In genomic region chr9:128375865-128376264, GRCh38 we compare ENCODE assay signal across 20 cellular contexts. TPM values are rescaled to one million over a fixed set of nuclear protein-coding genes. Genes with fewer than 3 reads are reported as not detected.
DNase-seq lines count a peak whose midpoint lies in the region; ATAC-seq and TF ChIP-seq lines count a peak whose summit lies in the region.
"Had no signal": no experiment of that assay in that cellular context is flagged by ENCODE, and none has a peak within 500 bp of the region (broad histone marks: within the 10 kb centered on the region; RNA-seq: fewer than 3 reads in every experiment).

No MANE protein-coding gene starts in this region.

- no peaks in the 10 kb centered on the region for H3K9me2 ChIP-seq in GM23248 (ENCODE audit: insufficient read depth)

- H3K9me3 ChIP-seq in AG04450 (ENCODE audit: control insufficient read depth, insufficient read depth, low read length) (no peaks in the 10 kb centered on the region), GM23248 (ENCODE audit: low read depth) (no peaks in the 10 kb centered on the region), mesenchymal stem cell (ENCODE audit: control insufficient read depth, low read length) (no peaks in the 10 kb centered on the region)

- H3K79me1 ChIP-seq in mesenchymal stem cell (replicated peaks; ENCODE audit: low read length, poor library complexity, severe bottlenecking) = peaks cover 34% of the 10 kb centered on the region

- no peaks in the 10 kb centered on the region for H3K27me3 ChIP-seq in AG04450 (ENCODE audit: control insufficient read depth, insufficient read depth, low read length)
- no peaks in the 10 kb centered on the region for H3K27me3 ChIP-seq in GM23248 (replicated peaks; ENCODE audit: insufficient read depth)
- no peaks in the 10 kb centered on the region for H3K27me3 ChIP-seq in mesenchymal stem cell (ENCODE audit: control insufficient read depth in 1 of 2, insufficient read depth in 1 of 2, low read length in 2 of 2)

- H3K27ac ChIP-seq in AG04450 (ENCODE audit: low read depth, low read length) = peak overlapping the region; percentile 11
- no peak overlapping the region for H3K27ac ChIP-seq in GM23248
- H3K27ac ChIP-seq in caudate nucleus (ENCODE audit: low read depth, low read length) = peak overlapping the region; percentile 100
- no peak overlapping the region for H3K27ac ChIP-seq in mesenchymal stem cell (ENCODE audit: low read length, poor library complexity, severe bottlenecking)
- H3K27ac ChIP-seq: C4-2B had no signal

- POLR2A ChIA-PET in AG04450 (lab: Yijun Ruan, JAX) = no interaction called here

- H3K4ac ChIP-seq in mesenchymal stem cell (ENCODE audit: low read depth in 1 of 2, low read length in 2 of 2) = no peak overlapping the region

- no peak overlapping the region for H2BK5ac ChIP-seq in mesenchymal stem cell (ENCODE audit: low read depth, low read length, poor library complexity, severe bottlenecking)

- no peak overlapping the region for H3K4me3 ChIP-seq in AG04450 (ENCODE audit: low read depth, low read length)
- no peak overlapping the region for H3K4me3 ChIP-seq in GM23248
- no peak overlapping the region for H3K4me3 ChIP-seq in mesenchymal stem cell (ENCODE audit: insufficient read depth in 1 of 2, low read depth in 1 of 2, low read length in 2 of 2)

- no peaks in the 10 kb centered on the region for H4K20me1 ChIP-seq in GM23248 (ENCODE audit: insufficient read depth)

- no peak for DNase-seq in AG04450 (ENCODE audit: low read depth, low spot score)
- DNase-seq in GM23248 = peak; percentile 50
- DNase-seq in caudate nucleus (lab: John Stamatoyannopoulos, UW) = peak in 1 of 61 donors; percentile 29
- no peak for DNase-seq in mesenchymal stem cell
- DNase-seq in middle frontal gyrus (ENCODE audit: extremely low spot score, low spot score) = no peak
- no peak for DNase-seq in NOMO-1 treated with dmso at 0.1 percent for 144 hours (lab: John Stamatoyannopoulos, UW; ENCODE audit: unreplicated experiment)
- DNase-seq: DMS79, KG1, NCI-H1417 treated with DMSO at 0.1 percent for 48 hours, NCI-H187 treated with DMSO at 0.1 percent for 48 hours, NCI-H2227 treated with DMSO at 0.1 percent for 48 hours, NCI-H510A treated with DMSO at 0.1 percent for 48 hours, NCI-H82, RPMI8226, SIG-M5 had no signal

- H3K9ac ChIP-seq in GM23248 = no peak overlapping the region
- H3K9ac ChIP-seq in mesenchymal stem cell (ENCODE audit: low read length) = peak overlapping the region; percentile 6

- H3K14ac ChIP-seq in mesenchymal stem cell (ENCODE audit: low read length in 2 of 2) = no peak overlapping the region

- H3K4me1 ChIP-seq in GM23248 (ENCODE audit: insufficient read depth) (peaks cover 17% of the 10 kb centered on the region), mesenchymal stem cell (ENCODE audit: control insufficient read depth, insufficient read depth, low read depth, low read length) (peaks cover 8% of the 10 kb centered on the region)

- H3K18ac ChIP-seq in mesenchymal stem cell (ENCODE audit: low read depth in 1 of 2, low read length in 2 of 2) = no peak overlapping the region

- H3K36me3 ChIP-seq in GM23248 (ENCODE audit: low read depth) (peaks cover 3% of the 10 kb centered on the region; the same call in 1 of the 2 replicates), mesenchymal stem cell (ENCODE audit: control insufficient read depth in 1 of 2, insufficient read depth in 2 of 2, low read depth in 1 of 2, low read length in 2 of 2) (peaks cover 23 to 30% of the 10 kb centered on the region in 2 experiments)

- H3K4me2 ChIP-seq in GM23248 (ENCODE audit: unreplicated experiment) = no peak overlapping the region
- H3K4me2 ChIP-seq in mesenchymal stem cell (ENCODE audit: low read length, poor library complexity, severe bottlenecking) = no peak overlapping the region

- H2BK120ac ChIP-seq in mesenchymal stem cell (ENCODE audit: low read depth, low read length) = no peak overlapping the region

- H2AFZ ChIP-seq in GM23248 (no peak overlapping the region), mesenchymal stem cell (ENCODE audit: low read depth, low read length) (no peak overlapping the region)

- no peak overlapping the region for H2BK15ac ChIP-seq in mesenchymal stem cell (ENCODE audit: low read depth, poor library complexity, severe bottlenecking)

- H3K79me2 ChIP-seq in GM23248 (ENCODE audit: insufficient read depth) = peaks cover 70% of the 10 kb centered on the region

- no peak overlapping the region for H2AK5ac ChIP-seq in mesenchymal stem cell (ENCODE audit: low read length, severe bottlenecking)

- H4K8ac ChIP-seq in mesenchymal stem cell (ENCODE audit: low read length) = no peak overlapping the region

- no peak overlapping the region for H3K23ac ChIP-seq in mesenchymal stem cell (ENCODE audit: low read length in 2 of 2)

- in situ Hi-C loops in GM23248 (cut with MboI) = no loop called here

- peaks cover 16% of the 10 kb centered on the region for H3F3A ChIP-seq in GM23248 (ENCODE audit: insufficient read depth)

- ATAC-seq in GM21390 (IDR thresholded peaks at IDR 0.05; ENCODE audit: unreplicated experiment) = no peak
- ATAC-seq in HG03571 (IDR thresholded peaks at IDR 0.05; ENCODE audit: unreplicated experiment) = no peak
- ATAC-seq: HCT116, SK-N-SH treated with all-trans-retinoic acid at 6 μM for 48 hours had no signal

- no peak for TF ChIP-seq CTCF in AG04450 (IDR thresholded peaks at IDR 0.05; ENCODE audit: low read depth, low read length)

- CTCF ChIA-PET in AG04450 (lab: Charles Lee) = interaction anchor here (1.0 kb wide), 1 partner anchor 45 kb away, joined by 4 read pairs; the partner anchor contains the start of gene CERCAM

- 50% methylated on average over 5 of the region's 5 CpGs for WGBS in GM23248 (ENCODE audit: low coverage in 1 of 2, low lambda C conversion rate in 2 of 2, missing lambda C conversion rate in 2 of 2), 2 experiments
- WGBS in mesenchymal stem cell = 83% methylated on average over 5 of the region's 5 CpGs

- no peak overlapping the region for H4K91ac ChIP-seq in mesenchymal stem cell (ENCODE audit: low read length)

- H2BK12ac ChIP-seq in mesenchymal stem cell (ENCODE audit: low read length in 2 of 2) = no peak overlapping the region

RNA-seq across cellular contexts. Expression of gene URM1, which starts 4.7 kb away (rescaled TPM):
- 44.7 and 65.1 TPM in 2 replicates for polyA plus RNA-seq in AG04450 (2011; rRNA removed)
- polyA minus RNA-seq in AG04450 (2011; rRNA and poly(A)+ RNA removed) = 34.3 and 47.8 TPM in 2 replicates
- total RNA-seq in GM23248 (2014; rRNA removed; shearing (Covaris generic)) = 39.2 and 59.2 TPM in 2 replicates
- 60.9 and 64.4 TPM in 2 replicates for polyA plus RNA-seq in GM23248 (2016; fragmentation: Nextera tagmentation; extraction: Ambion mirVana)
- 59.4 TPM for polyA plus RNA-seq in mesenchymal stem cell (2013, experiment 1 of 2)
- polyA plus RNA-seq in mesenchymal stem cell (2013, experiment 2 of 2) = 59.8 TPM

RNA-seq across cellular contexts. Expression of gene SLC27A4, which starts 35.5 kb away (rescaled TPM):
- 7.7 and 9.4 TPM in 2 replicates for polyA plus RNA-seq in AG04450 (2011; rRNA removed)
- 13.0 and 17.9 TPM in 2 replicates for polyA minus RNA-seq in AG04450 (2011; rRNA and poly(A)+ RNA removed)
- total RNA-seq in GM23248 (2014; rRNA removed; shearing (Covaris generic)) = 22.9 and 30.9 TPM in 2 replicates
- 11.8 and 12.3 TPM in 2 replicates for polyA plus RNA-seq in GM23248 (2016; fragmentation: Nextera tagmentation; extraction: Ambion mirVana)
- polyA plus RNA-seq in mesenchymal stem cell (2013, experiment 1 of 2) = 18.4 TPM
- 18.7 TPM for polyA plus RNA-seq in mesenchymal stem cell (2013, experiment 2 of 2)

RNA-seq across cellular contexts. Expression of gene CERCAM, which starts 44.8 kb away (rescaled TPM):
- polyA plus RNA-seq in AG04450 (2011; rRNA removed) (54.9 and 72.1 TPM in 2 replicates), GM23248 (2016; fragmentation: Nextera tagmentation; extraction: Ambion mirVana) (596 and 633 TPM in 2 replicates)
- polyA minus RNA-seq in AG04450 (2011; rRNA and poly(A)+ RNA removed) = 30.8 and 50.1 TPM in 2 replicates
- 474 and 525 TPM in 2 replicates for total RNA-seq in GM23248 (2014; rRNA removed; shearing (Covaris generic))
- polyA plus RNA-seq in mesenchymal stem cell (2013, experiment 1 of 2) = 96.2 TPM
- 100 TPM for polyA plus RNA-seq in mesenchymal stem cell (2013, experiment 2 of 2)

RNA-seq across cellular contexts. Expression of gene COQ4, which starts 53.2 kb away (rescaled TPM):
- polyA plus RNA-seq in AG04450 (2011; rRNA removed) = 19.0 and 24.8 TPM in 2 replicates
- 15.4 and 26.2 TPM in 2 replicates for polyA minus RNA-seq in AG04450 (2011; rRNA and poly(A)+ RNA removed)
- 29.1 and 46.8 TPM in 2 replicates for total RNA-seq in GM23248 (2014; rRNA removed; shearing (Covaris generic))
- 34.1 and 36.0 TPM in 2 replicates for polyA plus RNA-seq in GM23248 (2016; fragmentation: Nextera tagmentation; extraction: Ambion mirVana)
- polyA plus RNA-seq in mesenchymal stem cell (2013, experiment 1 of 2) = 41.5 TPM
- 41.8 TPM for polyA plus RNA-seq in mesenchymal stem cell (2013, experiment 2 of 2)

RNA-seq across cellular contexts. Expression of gene TRUB2, which starts 53.6 kb away (rescaled TPM):
- polyA plus RNA-seq in AG04450 (2011; rRNA removed) = 15.1 and 20.7 TPM in 2 replicates
- 26.2 and 36.7 TPM in 2 replicates for polyA minus RNA-seq in AG04450 (2011; rRNA and poly(A)+ RNA removed)
- total RNA-seq in GM23248 (2014; rRNA removed; shearing (Covaris generic)) = 10.0 and 13.8 TPM in 2 replicates
- polyA plus RNA-seq in GM23248 (2016; fragmentation: Nextera tagmentation; extraction: Ambion mirVana) = 30.3 and 33.2 TPM in 2 replicates
- 17.2 TPM for polyA plus RNA-seq in mesenchymal stem cell (2013, experiment 1 of 2)
- 15.7 TPM for polyA plus RNA-seq in mesenchymal stem cell (2013, experiment 2 of 2)

Comparison
In these comparisons a context has a peak if more than half of its experiments do, and no peak if none do; other contexts are left out.
1. H3K27ac ChIP-seq: peak in AG04450 (single experiment) and caudate nucleus (single experiment); none in GM23248 (single experiment) and mesenchymal stem cell (single experiment).